In genomic region chr11:6586434-6587359, GRCh38 we compare ENCODE assay signal across 17 cellular contexts. TPM values are rescaled to one million over a fixed set of nuclear protein-coding genes. Genes with fewer than 3 reads are reported as not detected.
DNase-seq lines count a peak whose midpoint lies in the region; ATAC-seq and TF ChIP-seq lines count a peak whose summit lies in the region.
"Had no signal": no experiment of that assay in that cellular context is flagged by ENCODE, and none has a peak within 500 bp of the region (broad histone marks: within the 10 kb centered on the region; RNA-seq: fewer than 3 reads in every experiment).

No MANE protein-coding gene starts in this region.

- H3K27ac ChIP-seq in colonic mucosa, result no peak overlapping the region
- no peak overlapping the region for H3K27ac ChIP-seq in neuronal stem cell (replicated peaks; ENCODE audit: low read length)
- no peak overlapping the region for H3K27ac ChIP-seq in stomach
- H3K27ac ChIP-seq: breast epithelium, epithelial cell of prostate had no signal

- H3K36me3 ChIP-seq in H7 (replicated peaks; ENCODE audit: control insufficient read depth, insufficient read depth, low read length) (no peaks in the 10 kb centered on the region), colonic mucosa (no peaks in the 10 kb centered on the region), neuronal stem cell (replicated peaks in 1 of 2; ENCODE audit: control insufficient read depth in 2 of 2, insufficient read depth in 2 of 2, low read length in 2 of 2) (peaks cover 0 to 15% of the 10 kb centered on the region in 2 donors), stomach (peaks cover 0 to 13% (median 5%) of the 10 kb centered on the region in 4 donors)
- H3K36me3 ChIP-seq: breast epithelium had no signal

- no peak for TF ChIP-seq CTCF in colonic mucosa (IDR thresholded peaks at IDR 0.05)
- TF ChIP-seq CTCF in stomach (IDR thresholded peaks at IDR 0.05), result no peak

- H3K79me1 ChIP-seq in neuronal stem cell (ENCODE audit: low read depth, low read length), result peaks cover 5% of the 10 kb centered on the region

- H4K91ac ChIP-seq in neuronal stem cell (ENCODE audit: low read depth, low read length, poor library complexity), result peak overlapping the region; percentile 53

- H3K4me3 ChIP-seq in H7 (ENCODE audit: insufficient read depth, low read depth, low read length) (peak overlapping the region; percentile 25; the same call in 1 of the 2 replicates), colonic mucosa (no peak overlapping the region), neuronal stem cell (ENCODE audit: low read length in 2 of 2) (peak overlapping the region in 1 of 2 donors; percentile 20), stomach (peak overlapping the region in 1 of 4 donors; percentile 4)
- H3K4me3 ChIP-seq: breast epithelium had no signal

- no peak overlapping the region for H3K14ac ChIP-seq in neuronal stem cell (ENCODE audit: low read length)

- H2BK120ac ChIP-seq in neuronal stem cell (ENCODE audit: low read depth, low read length), result peak overlapping the region; percentile 47

- no peak for ATAC-seq in HG02798 (IDR thresholded peaks at IDR 0.05; ENCODE audit: poor library complexity, unreplicated experiment)
- ATAC-seq in HG03175 (IDR thresholded peaks at IDR 0.05; ENCODE audit: unreplicated experiment), result no peak
- no peak for ATAC-seq in GM21529 (IDR thresholded peaks at IDR 0.05; ENCODE audit: unreplicated experiment)
- ATAC-seq: stimulated activated effector memory CD8-positive, alpha-beta T cell treated with anti-CD3 and anti-CD28 coated beads, Interleukin-12 subunit alpha, Interleukin-12 subunit beta, amount 100 ng/mL, for 72 hours had no signal

- H3K18ac ChIP-seq in neuronal stem cell (ENCODE audit: low read length), result peak overlapping the region; percentile 90

- H3K23ac ChIP-seq in neuronal stem cell (ENCODE audit: low read depth, low read length, poor library complexity), result peak overlapping the region; percentile 43

- H2AK5ac ChIP-seq in neuronal stem cell (ENCODE audit: low read depth, low read length), result no peak overlapping the region

- H3K4ac ChIP-seq in neuronal stem cell (ENCODE audit: low read length), result no peak overlapping the region

- peak overlapping the region; percentile 40 for H3K4me2 ChIP-seq in neuronal stem cell (ENCODE audit: insufficient read depth, low read length, poor library complexity, severe bottlenecking)

- peak overlapping the region; percentile 65 for H4K8ac ChIP-seq in neuronal stem cell (ENCODE audit: low read depth, low read length)

- H3K9ac ChIP-seq in colonic mucosa (ENCODE audit: low read depth in 2 of 2, low read length in 2 of 2) (no peak overlapping the region), neuronal stem cell (ENCODE audit: low read depth, low read length, poor library complexity) (peak overlapping the region; percentile 60)

- WGBS in neuronal stem cell (ENCODE audit: extremely low coverage in 2 of 2, insufficient read length in 2 of 2, insufficient replicate concordance in 1 of 2), 2 donors, result no CpG with 5 or more reads among the region's 25 CpGs
- 78 to 95% (median 92%) methylated on average over 17 to 25 of the region's 25 CpGs for WGBS in stomach, 5 donors

- no peaks in the 10 kb centered on the region for H3K4me1 ChIP-seq in colonic mucosa
- H3K4me1 ChIP-seq in neuronal stem cell (ENCODE audit: control insufficient read depth in 2 of 2, insufficient read depth in 1 of 2, low read depth in 1 of 2, low read length in 2 of 2), result peaks cover 0 to 2% of the 10 kb centered on the region in 2 donors
- peaks cover 5 to 19% (median 8%) of the 10 kb centered on the region in 4 donors for H3K4me1 ChIP-seq in stomach
- H3K4me1 ChIP-seq: breast epithelium had no signal

- no peak for TF ChIP-seq EP300 in stomach (IDR thresholded peaks at IDR 0.05)

- H2BK15ac ChIP-seq in neuronal stem cell (ENCODE audit: low read length), result peak overlapping the region; percentile 85

- peak overlapping the region; percentile 75 for H2BK5ac ChIP-seq in neuronal stem cell (ENCODE audit: low read length)

- peak; percentile 28 for DNase-seq in AG08395 (ENCODE audit: low spot score)
- DNase-seq in H7, result peak; percentile 45
- peak; percentile 14 for DNase-seq in colonic mucosa
- DNase-seq in neuronal stem cell (ENCODE audit: low spot score), result no peak
- no peak for DNase-seq in stomach
- DNase-seq: activated CD4-positive, CD25-positive, alpha-beta regulatory T cell; CD4-positive, CD25-positive, alpha-beta regulatory T cell; GDM1; KG1; SHP77 treated with DMSO at 0.1 percent for 48 hours; stimulated activated CD4-positive, alpha-beta T cell treated with anti-CD3 and anti-CD28 coated beads, Interleukin-2, amount 100 ng/mL, for 24 hours had no signal

- H2BK12ac ChIP-seq in neuronal stem cell (ENCODE audit: low read length), result peak overlapping the region; percentile 73

- no peaks in the 10 kb centered on the region for H3K9me3 ChIP-seq in colonic mucosa
- peaks cover 4 to 23% of the 10 kb centered on the region in 2 donors for H3K9me3 ChIP-seq in neuronal stem cell (replicated peaks in 1 of 2; ENCODE audit: control insufficient read depth in 2 of 2, insufficient read depth in 1 of 2, low read depth in 1 of 2, low read length in 2 of 2)
- peaks cover 3 to 22% (median 12%) of the 10 kb centered on the region in 4 donors for H3K9me3 ChIP-seq in stomach

- no peak for TF ChIP-seq POLR2A in stomach (IDR thresholded peaks at IDR 0.05)

- H3K27me3 ChIP-seq in H7 (ENCODE audit: control insufficient read depth, insufficient read depth, low read length) (no peaks in the 10 kb centered on the region), colonic mucosa (no peaks in the 10 kb centered on the region), neuronal stem cell (ENCODE audit: control insufficient read depth in 3 of 3, insufficient read depth in 3 of 3, low read depth in 1 of 3, low read length in 3 of 3) (no peaks in the 10 kb centered on the region), stomach (no peaks in the 10 kb centered on the region)
- H3K27me3 ChIP-seq: breast epithelium had no signal

- no peak overlapping the region for H2AFZ ChIP-seq in neuronal stem cell (ENCODE audit: low read length)

- intact Hi-C loops in colonic mucosa (cut with DNase I) (no loop called here), stomach (cut with DNase I; ENCODE audit: low total_unique reads) (no loop called here)

RNA-seq across cellular contexts. Expression of gene RRP8, which starts 16.7 kb away (rescaled TPM):
- total RNA-seq in H7 (2014; rRNA removed; shearing (Covaris generic)), result 18.0 and 20.1 TPM in 2 replicates
- total RNA-seq in colonic mucosa, result 10 to 100 TPM; 17.5 to 25.7 TPM
- polyA plus RNA-seq in neuronal stem cell (2013, experiment 1 of 2), result 19.8 TPM
- 18.9 TPM for polyA plus RNA-seq in neuronal stem cell (2013, experiment 2 of 2)
- 10 to 100 TPM in 2 of 5 donors, 1 to 10 TPM in 3; 1.8 to 22.6 (median 7.6) TPM for total RNA-seq in stomach
- 10 to 100 TPM; 16.5 to 23.1 (median 18.0) TPM for polyA plus RNA-seq in stomach

RNA-seq across cellular contexts. Expression of gene ILK, which starts 16.9 kb away (rescaled TPM):
- total RNA-seq in H7 (2014; rRNA removed; shearing (Covaris generic)), result 114 and 130 TPM in 2 replicates
- total RNA-seq in colonic mucosa (100 to 1,000 TPM; 115 to 157 TPM), stomach (100 to 1,000 TPM in 4 of 5 donors, 10 to 100 TPM in 1; 60.0 to 308 (median 123) TPM)
- 96.9 TPM for polyA plus RNA-seq in neuronal stem cell (2013, experiment 1 of 2)
- polyA plus RNA-seq in neuronal stem cell (2013, experiment 2 of 2), result 95.8 TPM
- polyA plus RNA-seq in stomach, result 100 to 1,000 TPM; 123 to 138 (median 124) TPM

RNA-seq across cellular contexts. Expression of gene TAF10, which starts 25.3 kb away (rescaled TPM):
- total RNA-seq in H7 (2014; rRNA removed; shearing (Covaris generic)), result 121 and 198 TPM in 2 replicates
- total RNA-seq in colonic mucosa, result 100 to 1,000 TPM; 123 to 142 TPM
- 283 TPM for polyA plus RNA-seq in neuronal stem cell (2013, experiment 1 of 2)
- polyA plus RNA-seq in neuronal stem cell (2013, experiment 2 of 2), result 282 TPM
- total RNA-seq in stomach, result 100 to 1,000 TPM in 4 of 5 donors, 10 to 100 TPM in 1; 15.8 to 234 (median 163) TPM
- polyA plus RNA-seq in stomach, result 100 to 1,000 TPM; 115 to 160 (median 154) TPM

RNA-seq across cellular contexts. Expression of gene TPP1, which starts 32.5 kb away (rescaled TPM):
- 13.9 and 17.1 TPM in 2 replicates for total RNA-seq in H7 (2014; rRNA removed; shearing (Covaris generic))
- total RNA-seq in colonic mucosa, result 100 to 1,000 TPM in 1 of 2 donors, 10 to 100 TPM in 1; 83.4 to 123 TPM
- polyA plus RNA-seq in neuronal stem cell (2013, experiment 1 of 2), result 47.2 TPM
- 47.6 TPM for polyA plus RNA-seq in neuronal stem cell (2013, experiment 2 of 2)
- total RNA-seq in stomach, result 100 to 1,000 TPM in 1 of 5 donors, 10 to 100 TPM in 4; 45.9 to 213 (median 91.5) TPM
- 10 to 100 TPM; 11.9 to 32.8 (median 26.1) TPM for polyA plus RNA-seq in stomach

Comparison
In these comparisons a context has a peak if more than half of its experiments do, and no peak if none do; other contexts are left out.
1. DNase-seq: peak in AG08395 (single experiment), H7 (single experiment) and colonic mucosa (single experiment); none in neuronal stem cell (single experiment) and stomach (single experiment).